In the genomic region with DNA sequence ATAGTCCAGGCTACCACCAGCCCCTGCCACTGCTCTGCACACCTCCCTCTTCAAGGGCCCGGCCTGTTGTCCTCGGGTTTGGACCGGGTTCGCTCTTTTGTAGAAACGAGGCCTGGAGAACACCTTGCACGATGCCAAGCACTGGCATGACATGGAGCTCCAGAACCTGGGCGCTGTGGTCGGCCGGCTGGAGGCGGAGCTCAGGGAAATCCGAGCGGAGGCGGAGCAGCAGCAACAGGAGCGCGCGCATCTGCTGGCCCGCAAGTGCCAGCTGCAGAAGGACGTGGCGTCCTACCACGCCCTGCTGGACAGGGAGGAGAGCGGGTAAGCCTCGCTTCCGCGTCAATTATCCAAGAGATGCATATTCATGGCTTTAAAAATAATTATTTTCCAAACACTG, we compare ENCODE assay signal across 13 cellular contexts.
A peak's percentile ranks its signal among the peaks of the same experiment; 100 is the strongest.
DNase-seq lines count a peak whose midpoint lies in the region; ATAC-seq lines count a peak whose summit lies in the region.
"Had no signal": no experiment of that assay in that cellular context is flagged by ENCODE, and none has a peak within 500 bp of the region (broad histone marks: within the 10 kb centered on the region; RNA-seq: fewer than 3 reads in every experiment).

No MANE protein-coding gene starts in this region.

- no peak overlapping the region for H3K4me3 Mint-ChIP-seq in stimulated activated naive B cell treated with anti-CD40 and anti-IgM and Interleukin-4, amounts not matched to agents 10 μg/mL and 1 μg/mL and 100 μg/mL, for 72 hours
- H3K4me3 Mint-ChIP-seq: immature natural killer cell; naive thymus-derived CD4-positive, alpha-beta T cell had no signal

- H2AFZ ChIP-seq in trophoblast cell (ENCODE audit: insufficient read depth, low read length, poor library complexity) = peak overlapping the region; percentile 6

- no peak for ATAC-seq in stimulated activated naive B cell treated with anti-CD40 and anti-IgM and Interleukin-4, amounts not matched to agents 10 μg/mL and 1 μg/mL and 100 μg/mL, for 72 hours (replicated peaks)
- no peak for ATAC-seq in HG02981 (IDR thresholded peaks at IDR 0.05; ENCODE audit: unreplicated experiment)
- ATAC-seq: naive thymus-derived CD4-positive, alpha-beta T cell had no signal

- no peak overlapping the region for H3K27ac Mint-ChIP-seq in stimulated activated naive B cell treated with anti-CD40 and anti-IgM and Interleukin-4, amounts not matched to agents 10 μg/mL and 1 μg/mL and 100 μg/mL, for 72 hours
- H3K27ac Mint-ChIP-seq: immature natural killer cell; naive thymus-derived CD4-positive, alpha-beta T cell had no signal

- WGBS in trophoblast cell (ENCODE audit: extremely low coverage, insufficient coverage, insufficient read length) = no CpG with 5 or more reads among the region's 24 CpGs

- no peak overlapping the region for H3K4me3 ChIP-seq in trophoblast cell (ENCODE audit: low read depth, low read length)

- H2BK5ac ChIP-seq in trophoblast cell (ENCODE audit: low read depth, low read length, poor library complexity) = no peak overlapping the region

- H3K79me2 ChIP-seq in trophoblast cell (ENCODE audit: control insufficient read depth, insufficient read depth, low read length, poor library complexity) = no peaks in the 10 kb centered on the region

- H3K23ac ChIP-seq in trophoblast cell (ENCODE audit: low read length) = no peak overlapping the region

- no peak overlapping the region for H3K4me2 ChIP-seq in trophoblast cell (ENCODE audit: low read length)

- H2BK120ac ChIP-seq in trophoblast cell (ENCODE audit: insufficient read depth, low read length, poor library complexity) = no peak overlapping the region

- H3K9ac ChIP-seq in trophoblast cell (ENCODE audit: low read length) = no peak overlapping the region

- DNase-seq in GM03348 (ENCODE audit: low spot score) = peak; percentile 82
- peak; percentile 68 to 86 for DNase-seq in NCI-H524 (lab: John Stamatoyannopoulos, UW)
- DNase-seq in fibroblast of gingiva (ENCODE audit: low read depth) = peak; percentile 45
- DNase-seq in trophoblast cell = peak in 1 of 2 donors; percentile 42
- no peak for DNase-seq in DMS79 treated with DMSO at 0.1 percent for 48 hours (lab: John Stamatoyannopoulos, UW)
- DNase-seq in stimulated activated naive B cell treated with anti-CD40 and anti-IgM and Interleukin-4, amounts not matched to agents 10 μg/mL and 1 μg/mL and 100 μg/mL, for 72 hours = no peak
- no peak for DNase-seq in NCI-H2196 treated with DMSO at 0.1 percent for 48 hours (lab: John Stamatoyannopoulos, UW; ENCODE audit: unreplicated experiment)
- DNase-seq: activated T-cell treated with anti-CD3 and anti-CD28 coated beads for 4 hours; amygdala; immature natural killer cell; naive thymus-derived CD4-positive, alpha-beta T cell; stimulated activated CD4-positive, alpha-beta T cell treated with anti-CD3 and anti-CD28 coated beads, Interleukin-15, amount 100 ng/mL, for 24 hours had no signal

- H3K27me3 ChIP-seq in trophoblast cell (ENCODE audit: insufficient read depth, low read length) = no peaks in the 10 kb centered on the region

- H2BK12ac ChIP-seq in trophoblast cell (ENCODE audit: low read length) = no peak overlapping the region

- peak overlapping the region; percentile 33 for H4K91ac ChIP-seq in trophoblast cell (ENCODE audit: low read depth, low read length)

- no peak overlapping the region for H3K27ac ChIP-seq in trophoblast cell (ENCODE audit: low read depth, low read length)

- no peaks in the 10 kb centered on the region for H3K9me3 Mint-ChIP-seq in stimulated activated naive B cell treated with anti-CD40 and anti-IgM and Interleukin-4, amounts not matched to agents 10 μg/mL and 1 μg/mL and 100 μg/mL, for 72 hours
- H3K9me3 Mint-ChIP-seq: immature natural killer cell; naive thymus-derived CD4-positive, alpha-beta T cell had no signal

- H4K12ac ChIP-seq in trophoblast cell (ENCODE audit: low read depth, low read length) = no peak overlapping the region

- no peaks in the 10 kb centered on the region for H3K27me3 Mint-ChIP-seq in stimulated activated naive B cell treated with anti-CD40 and anti-IgM and Interleukin-4, amounts not matched to agents 10 μg/mL and 1 μg/mL and 100 μg/mL, for 72 hours
- H3K27me3 Mint-ChIP-seq: naive thymus-derived CD4-positive, alpha-beta T cell had no signal

- H4K8ac ChIP-seq in trophoblast cell (ENCODE audit: low read depth, low read length) = no peak overlapping the region

- peaks cover 3% of the 10 kb centered on the region for H3K9me3 ChIP-seq in trophoblast cell (ENCODE audit: insufficient read depth, low read depth, low read length)

- H3K36me3 ChIP-seq in trophoblast cell (ENCODE audit: control insufficient read depth in 1 of 2, insufficient read depth in 2 of 2, low read length in 2 of 2) = no peaks in the 10 kb centered on the region

- no peak overlapping the region for H3K18ac ChIP-seq in trophoblast cell (ENCODE audit: low read length)

- no peaks in the 10 kb centered on the region for H3K79me1 ChIP-seq in trophoblast cell (ENCODE audit: low read length)

- peaks cover 4 to 22% of the 10 kb centered on the region in 2 experiments for H3K4me1 ChIP-seq in trophoblast cell (ENCODE audit: control insufficient read depth in 1 of 2, insufficient read depth in 2 of 2, low read length in 2 of 2)

- peaks cover 63 to 81% of the 10 kb centered on the region in 2 donors for H3K4me1 Mint-ChIP-seq in stimulated activated naive B cell treated with anti-CD40 and anti-IgM and Interleukin-4, amounts not matched to agents 10 μg/mL and 1 μg/mL and 100 μg/mL, for 72 hours
- H3K4me1 Mint-ChIP-seq: immature natural killer cell had no signal

- H3K4ac ChIP-seq in trophoblast cell (ENCODE audit: low read depth, low read length) = no peak overlapping the region

- H2AK5ac ChIP-seq in trophoblast cell (ENCODE audit: low read length) = peak overlapping the region; percentile 55

- H3K36me3 Mint-ChIP-seq in stimulated activated naive B cell treated with anti-CD40 and anti-IgM and Interleukin-4, amounts not matched to agents 10 μg/mL and 1 μg/mL and 100 μg/mL, for 72 hours = no peaks in the 10 kb centered on the region
- H3K36me3 Mint-ChIP-seq: immature natural killer cell had no signal

- no peak overlapping the region for H3K14ac ChIP-seq in trophoblast cell (ENCODE audit: low read length)

Comparison
In these comparisons a context has a peak if more than half of its experiments do, and no peak if none do; other contexts are left out.
1. DNase-seq: peak in GM03348 (single experiment), NCI-H524 (2 of 2) and fibroblast of gingiva (single experiment); none in DMS79 treated with DMSO at 0.1 percent for 48 hours (single experiment), stimulated activated naive B cell treated with anti-CD40 and anti-IgM and Interleukin-4, amounts not matched to agents 10 μg/mL and 1 μg/mL and 100 μg/mL, for 72 hours (single experiment) and NCI-H2196 treated with DMSO at 0.1 percent for 48 hours (single experiment).